In the genomic region with DNA sequence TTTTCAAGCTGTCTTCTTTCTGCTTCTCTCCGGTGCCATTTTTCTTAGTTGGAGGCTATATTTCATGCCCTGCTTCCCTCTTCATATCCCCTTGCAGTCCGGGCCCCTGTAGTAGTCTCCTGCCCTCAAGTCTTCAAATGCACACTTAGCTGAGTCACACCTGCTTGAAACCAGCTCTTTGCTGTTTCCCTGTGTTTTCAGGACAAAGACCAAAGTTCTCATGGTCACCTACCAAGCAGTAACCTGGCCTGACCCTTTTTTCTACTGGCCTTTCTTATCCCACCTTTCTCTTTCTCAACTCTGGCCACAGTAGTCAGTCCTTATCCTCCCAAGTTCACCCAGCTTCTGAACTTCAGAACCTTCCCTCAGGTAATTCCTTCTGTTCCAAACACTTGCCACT, we compare ENCODE assay signal across 32 cellular contexts. TPM values are rescaled to one million over a fixed set of nuclear protein-coding genes. Genes with fewer than 3 reads are reported as not detected.
A peak's percentile ranks its signal among the peaks of the same experiment; 100 is the strongest.
DNase-seq lines count a peak whose midpoint lies in the region; ATAC-seq and TF ChIP-seq lines count a peak whose summit lies in the region.
"Had no signal": no experiment of that assay in that cellular context is flagged by ENCODE, and none has a peak within 500 bp of the region (broad histone marks: within the 10 kb centered on the region; RNA-seq: fewer than 3 reads in every experiment).

No MANE protein-coding gene starts in this region.

- peaks cover 51% of the 10 kb centered on the region for H3K36me3 Mint-ChIP-seq in activated CD8-positive, alpha-beta memory T cell treated with anti-CD3 and anti-CD28 coated beads, Interleukin-2, amount 10 ng/mL, durations not matched to agents 7 days and 5 days
- H3K36me3 Mint-ChIP-seq in CD8-positive, alpha-beta memory T cell: peaks cover 13 to 81% (median 15%) of the 10 kb centered on the region in 3 donors
- peaks cover 13% of the 10 kb centered on the region for H3K36me3 Mint-ChIP-seq in activated naive CD8-positive, alpha-beta T cell
- H3K36me3 Mint-ChIP-seq in naive thymus-derived CD4-positive, alpha-beta T cell: peaks cover 14 to 51% (median 31%) of the 10 kb centered on the region in 5 donors

- POLR2A ChIA-PET in CD8-positive, alpha-beta memory T cell (lab: Charles Lee): no interaction called here
- POLR2A ChIA-PET in naive thymus-derived CD4-positive, alpha-beta T cell (lab: Charles Lee): interaction anchor here (0.6 kb wide), 1 partner anchor 19 kb away, joined by 5 read pairs; no protein-coding TSS in a partner anchor

- no peak for TF ChIP-seq CTCF in ascending aorta (IDR thresholded peaks at IDR 0.05)

- H3K9me3 ChIP-seq in CD8-positive, alpha-beta memory T cell (ENCODE audit: low read length): no peaks in the 10 kb centered on the region
- H3K9me3 ChIP-seq in naive thymus-derived CD4-positive, alpha-beta T cell (ENCODE audit: control insufficient read depth in 2 of 3, low read length in 3 of 3): no peaks in the 10 kb centered on the region
- H3K9me3 ChIP-seq in ascending aorta: no peaks in the 10 kb centered on the region
- H3K9me3 ChIP-seq: A549, esophagus muscularis mucosa, gastrocnemius medialis, HAP-1, left ventricle myocardium inferior, MG63, tibial nerve had no signal

- no peaks in the 10 kb centered on the region for H3K27me3 Mint-ChIP-seq in activated CD8-positive, alpha-beta memory T cell treated with anti-CD3 and anti-CD28 coated beads, Interleukin-2, amount 10 ng/mL, durations not matched to agents 7 days and 5 days
- H3K27me3 Mint-ChIP-seq in CD8-positive, alpha-beta memory T cell: no peaks in the 10 kb centered on the region
- H3K27me3 Mint-ChIP-seq in activated naive CD8-positive, alpha-beta T cell: no peaks in the 10 kb centered on the region
- no peaks in the 10 kb centered on the region for H3K27me3 Mint-ChIP-seq in naive thymus-derived CD4-positive, alpha-beta T cell
- H3K27me3 Mint-ChIP-seq: activated naive CD8-positive, alpha-beta T cell treated with anti-CD3 and anti-CD28 coated beads, Interleukin-2, amount 10 ng/mL, durations not matched to agents 7 days and 5 days had no signal

- H3K4me3 Mint-ChIP-seq in activated CD8-positive, alpha-beta memory T cell treated with anti-CD3 and anti-CD28 coated beads, Interleukin-2, amount 10 ng/mL, durations not matched to agents 7 days and 5 days: no peak overlapping the region
- peak overlapping the region in 1 of 7 donors; percentile 16 for H3K4me3 Mint-ChIP-seq in CD8-positive, alpha-beta memory T cell
- H3K4me3 Mint-ChIP-seq in activated naive CD8-positive, alpha-beta T cell: no peak overlapping the region
- H3K4me3 Mint-ChIP-seq in naive thymus-derived CD4-positive, alpha-beta T cell: no peak overlapping the region
- H3K4me3 Mint-ChIP-seq: activated naive CD8-positive, alpha-beta T cell treated with anti-CD3 and anti-CD28 coated beads, Interleukin-2, amount 10 ng/mL, durations not matched to agents 7 days and 5 days had no signal

- peaks cover 43% of the 10 kb centered on the region for H3K36me3 ChIP-seq in CD8-positive, alpha-beta memory T cell (ENCODE audit: insufficient read depth, low read length)
- peaks cover 18 to 61% (median 18%) of the 10 kb centered on the region in 3 experiments for H3K36me3 ChIP-seq in naive thymus-derived CD4-positive, alpha-beta T cell (ENCODE audit: control insufficient read depth in 2 of 3, insufficient read depth in 3 of 3, low read length in 3 of 3)
- peaks cover 61 to 87% of the 10 kb centered on the region in 2 donors for H3K36me3 ChIP-seq in ascending aorta

- H3K4me1 ChIP-seq in CD8-positive, alpha-beta memory T cell (ENCODE audit: insufficient read depth, low read length): no peaks in the 10 kb centered on the region
- H3K4me1 ChIP-seq in naive thymus-derived CD4-positive, alpha-beta T cell (ENCODE audit: control insufficient read depth in 2 of 2, insufficient read depth in 2 of 2, low read length in 2 of 2): no peaks in the 10 kb centered on the region
- H3K4me1 ChIP-seq in ascending aorta: no peaks in the 10 kb centered on the region
- H3K4me1 ChIP-seq: A549, esophagus muscularis mucosa, gastrocnemius medialis, HAP-1, left ventricle myocardium inferior, tibial nerve had no signal

- DNase-seq in activated CD8-positive, alpha-beta memory T cell treated with anti-CD3 and anti-CD28 coated beads, Interleukin-2, amount 10 ng/mL, durations not matched to agents 7 days and 5 days: no peak
- no peak for DNase-seq in activated CD8-positive, alpha-beta memory T cell treated with anti-CD3 and anti-CD28 coated beads, Interleukin-2, amount 50 U/mL, for 48 hours
- no peak for DNase-seq in CD8-positive, alpha-beta memory T cell
- no peak for DNase-seq in naive thymus-derived CD4-positive, alpha-beta T cell
- DNase-seq in COLO829 (ENCODE audit: low spot score): no peak
- DNase-seq in ascending aorta (ENCODE audit: low spot score in 2 of 2): no peak
- no peak for DNase-seq in activated effector memory CD4-positive, alpha-beta T cell treated with anti-CD3 and anti-CD28 coated beads, Interleukin-2, amount 50 U/mL, for 16 hours
- DNase-seq: activated CD8-positive, alpha-beta memory T cell treated with anti-CD3 and anti-CD28 coated beads for 24 hours; activated naive CD8-positive, alpha-beta T cell treated with anti-CD3 and anti-CD28 coated beads, Interleukin-2, amount 10 ng/mL, durations not matched to agents 7 days and 5 days; AML-193; central memory CD4-positive, alpha-beta T cell; COR-L47; DMS79; gastrocnemius medialis; GDM1; hippocampal formation; KBM-7; left ventricle myocardium inferior; MG63; NCI-H2029 treated with DMSO at 0.1 percent for 48 hours; NCI-H2227 treated with DMSO at 0.1 percent for 48 hours; NCI-H526 treated with DMSO at 0.1 percent for 48 hours; SIG-M5; SW 1271 had no signal

- H3K27ac Mint-ChIP-seq in activated CD8-positive, alpha-beta memory T cell treated with anti-CD3 and anti-CD28 coated beads, Interleukin-2, amount 10 ng/mL, durations not matched to agents 7 days and 5 days: peak overlapping the region; percentile 19
- H3K27ac Mint-ChIP-seq in CD8-positive, alpha-beta memory T cell: peak overlapping the region in 6 of 8 donors; percentile 30 to 66 (median 52)
- peak overlapping the region; percentile 73 for H3K27ac Mint-ChIP-seq in activated naive CD8-positive, alpha-beta T cell
- peak overlapping the region in 5 of 9 donors; percentile 9 to 38 (median 19) for H3K27ac Mint-ChIP-seq in naive thymus-derived CD4-positive, alpha-beta T cell

- peaks cover 2% of the 10 kb centered on the region for H3K4me1 Mint-ChIP-seq in activated CD8-positive, alpha-beta memory T cell treated with anti-CD3 and anti-CD28 coated beads, Interleukin-2, amount 10 ng/mL, durations not matched to agents 7 days and 5 days
- H3K4me1 Mint-ChIP-seq in CD8-positive, alpha-beta memory T cell: peaks cover 0 to 7% (median 3%) of the 10 kb centered on the region in 3 donors
- H3K4me1 Mint-ChIP-seq in activated naive CD8-positive, alpha-beta T cell (ENCODE audit: low read depth): no peaks in the 10 kb centered on the region
- peaks cover 0 to 4% (median 0%) of the 10 kb centered on the region in 7 donors for H3K4me1 Mint-ChIP-seq in naive thymus-derived CD4-positive, alpha-beta T cell

- H3K4me3 ChIP-seq in CD8-positive, alpha-beta memory T cell (ENCODE audit: low read length): no peak overlapping the region
- H3K4me3 ChIP-seq in naive thymus-derived CD4-positive, alpha-beta T cell (ENCODE audit: low read length): no peak overlapping the region
- H3K4me3 ChIP-seq in ascending aorta: no peak overlapping the region
- H3K4me3 ChIP-seq: A549, esophagus muscularis mucosa, gastrocnemius medialis, HAP-1, left ventricle myocardium inferior, MG63, skin epidermis, tibial nerve had no signal

- ATAC-seq in activated CD8-positive, alpha-beta memory T cell treated with anti-CD3 and anti-CD28 coated beads, Interleukin-2, amount 10 ng/mL, durations not matched to agents 7 days and 5 days: no peak
- ATAC-seq in naive thymus-derived CD4-positive, alpha-beta T cell: no peak
- ATAC-seq: A549; activated CD4-positive, CD25-positive, alpha-beta regulatory T cell treated with anti-CD3 and anti-CD28 coated beads, Interleukin-2, amount 50 U/mL, for 24 hours; gastrocnemius medialis had no signal

- no peaks in the 10 kb centered on the region for H3K9me3 Mint-ChIP-seq in activated CD8-positive, alpha-beta memory T cell treated with anti-CD3 and anti-CD28 coated beads, Interleukin-2, amount 10 ng/mL, durations not matched to agents 7 days and 5 days (ENCODE audit: low read depth)
- H3K9me3 Mint-ChIP-seq in CD8-positive, alpha-beta memory T cell: no peaks in the 10 kb centered on the region
- H3K9me3 Mint-ChIP-seq in activated naive CD8-positive, alpha-beta T cell (ENCODE audit: low read depth): no peaks in the 10 kb centered on the region
- no peaks in the 10 kb centered on the region for H3K9me3 Mint-ChIP-seq in naive thymus-derived CD4-positive, alpha-beta T cell
- H3K9me3 Mint-ChIP-seq: activated naive CD8-positive, alpha-beta T cell treated with anti-CD3 and anti-CD28 coated beads, Interleukin-2, amount 10 ng/mL, durations not matched to agents 7 days and 5 days had no signal

- no peak overlapping the region for H3K27ac ChIP-seq in CD8-positive, alpha-beta memory T cell (ENCODE audit: low read depth, low read length)
- no peak overlapping the region for H3K27ac ChIP-seq in naive thymus-derived CD4-positive, alpha-beta T cell (ENCODE audit: low read depth, low read length)
- no peak overlapping the region for H3K27ac ChIP-seq in ascending aorta
- H3K27ac ChIP-seq: A549, esophagus muscularis mucosa, gastrocnemius medialis, left ventricle myocardium inferior, skin epidermis, tibial nerve had no signal

- no peaks in the 10 kb centered on the region for H3K27me3 ChIP-seq in CD8-positive, alpha-beta memory T cell (ENCODE audit: insufficient read depth, low read length, poor library complexity, severe bottlenecking)
- no peaks in the 10 kb centered on the region for H3K27me3 ChIP-seq in naive thymus-derived CD4-positive, alpha-beta T cell (ENCODE audit: control insufficient read depth in 2 of 2, insufficient read depth in 2 of 2, low read length in 2 of 2)
- no peaks in the 10 kb centered on the region for H3K27me3 ChIP-seq in ascending aorta
- H3K27me3 ChIP-seq: esophagus muscularis mucosa, gastrocnemius medialis, MG63, tibial nerve had no signal

- CTCF ChIA-PET in activated CD8-positive, alpha-beta memory T cell treated with anti-CD3 and anti-CD28 coated beads, Interleukin-2, amount 10 ng/mL, durations not matched to agents 7 days and 5 days (lab: Charles Lee): no interaction called here
- CTCF ChIA-PET in CD8-positive, alpha-beta memory T cell (lab: Charles Lee): interaction anchor here (0.8 kb wide), 1 partner anchor 32 kb away, joined by 3 read pairs; no protein-coding TSS in a partner anchor
- CTCF ChIA-PET in naive thymus-derived CD4-positive, alpha-beta T cell (lab: Charles Lee): no interaction called here

- intact Hi-C loops in naive thymus-derived CD4-positive, alpha-beta T cell (cut with micrococcal nuclease): no loop called here
- intact Hi-C loops in ascending aorta (cut with DNase I): no loop called here

RNA-seq across cellular contexts. Expression of gene GLUD1, which starts 28.5 kb away (rescaled TPM):
- 100 to 1,000 TPM in 1 of 2 experiments, 10 to 100 TPM in 1; 85.8 to 111 TPM for total RNA-seq in activated CD8-positive, alpha-beta memory T cell treated with anti-CD3 and anti-CD28 coated beads, Interleukin-2, amount 10 ng/mL, durations not matched to agents 7 days and 5 days
- total RNA-seq in CD8-positive, alpha-beta memory T cell: 100 to 1,000 TPM; 174 to 184 TPM
- polyA plus RNA-seq in CD8-positive, alpha-beta memory T cell: 130 TPM
- total RNA-seq in naive thymus-derived CD4-positive, alpha-beta T cell: 10 to 100 TPM; 70.2 to 98.1 (median 73.2) TPM
- polyA plus RNA-seq in naive thymus-derived CD4-positive, alpha-beta T cell: 100 to 1,000 TPM; 111 to 116 TPM
- 134 TPM for total RNA-seq in ascending aorta

RNA-seq across cellular contexts. Expression of gene SHLD2, which starts 28.8 kb away (rescaled TPM):
- total RNA-seq in activated CD8-positive, alpha-beta memory T cell treated with anti-CD3 and anti-CD28 coated beads, Interleukin-2, amount 10 ng/mL, durations not matched to agents 7 days and 5 days: 10 to 100 TPM; 31.1 to 36.4 TPM
- 10 to 100 TPM; 42.9 to 44.2 TPM for total RNA-seq in CD8-positive, alpha-beta memory T cell
- 24.9 TPM for polyA plus RNA-seq in CD8-positive, alpha-beta memory T cell
- 10 to 100 TPM; 19.3 to 31.4 (median 21.1) TPM for total RNA-seq in naive thymus-derived CD4-positive, alpha-beta T cell
- polyA plus RNA-seq in naive thymus-derived CD4-positive, alpha-beta T cell: 10 to 100 TPM; 14.9 to 17.9 TPM
- total RNA-seq in ascending aorta: 19.7 TPM

RNA-seq across cellular contexts. Expression of gene FAM25A, which starts 46.1 kb away (rescaled TPM):
- not detected for total RNA-seq in activated CD8-positive, alpha-beta memory T cell treated with anti-CD3 and anti-CD28 coated beads, Interleukin-2, amount 10 ng/mL, durations not matched to agents 7 days and 5 days
- total RNA-seq in CD8-positive, alpha-beta memory T cell: not detected
- polyA plus RNA-seq in CD8-positive, alpha-beta memory T cell: not detected
- total RNA-seq in naive thymus-derived CD4-positive, alpha-beta T cell: not detected
- polyA plus RNA-seq in naive thymus-derived CD4-positive, alpha-beta T cell: not detected
- not detected for total RNA-seq in ascending aorta
- total RNA-seq: activated naive CD8-positive, alpha-beta T cell treated with anti-CD3 and anti-CD28 coated beads, Interleukin-2, amount 10 ng/mL, durations not matched to agents 7 days and 5 days; esophagus muscularis mucosa; gastrocnemius medialis; left ventricle myocardium inferior; omental fat pad; tibial nerve had no signal
- polyA plus RNA-seq: A549 had no signal

Comparison
In these comparisons a context has a peak if more than half of its experiments do, and no peak if none do; other contexts are left out.
1. H3K27ac Mint-ChIP-seq: peak in every context shown above with its lines; median percentile 73 in activated naive CD8-positive, alpha-beta T cell; 52 in CD8-positive, alpha-beta memory T cell; 19 in activated CD8-positive, alpha-beta memory T cell treated with anti-CD3 and anti-CD28 coated beads, Interleukin-2, amount 10 ng/mL, durations not matched to agents 7 days and 5 days; 19 in naive thymus-derived CD4-positive, alpha-beta T cell.